Comparison of ENCODE assay signal across 27 cellular contexts in the genomic region with DNA sequence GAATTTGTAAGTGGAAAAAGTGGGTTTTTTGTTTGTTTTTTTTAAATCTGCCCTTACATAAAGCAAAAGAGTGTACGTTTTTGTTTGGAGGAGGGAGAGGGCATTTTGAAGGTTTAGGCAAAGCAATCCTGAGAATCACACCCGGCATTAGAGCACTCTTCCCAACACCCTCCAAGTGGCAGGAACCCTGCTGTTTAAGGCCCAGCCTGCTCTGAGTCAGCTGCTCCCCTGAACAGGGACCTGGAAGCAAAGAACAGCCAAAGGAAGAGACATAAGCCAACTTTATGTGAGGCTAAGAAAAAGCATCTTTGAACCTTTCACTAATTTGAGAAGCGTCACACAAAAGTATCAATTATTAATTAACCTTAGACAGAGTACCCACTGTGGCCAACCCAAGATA. TPM values are rescaled to one million over a fixed set of nuclear protein-coding genes. Genes with fewer than 3 reads are reported as not detected.
"Had no signal": no experiment of that assay in that cellular context is flagged by ENCODE, and none has a peak within 500 bp of the region (broad histone marks: within the 10 kb centered on the region; RNA-seq: fewer than 3 reads in every experiment).

No MANE protein-coding gene starts in this region.

- ATAC-seq: effector memory CD8-positive, alpha-beta T cell; gastrocnemius medialis; left cardiac atrium; naive thymus-derived CD4-positive, alpha-beta T cell; stimulated activated naive CD8-positive, alpha-beta T cell treated with anti-CD3 and anti-CD28 coated beads, Interleukin-15, Interleukin-2, amounts not matched to agents 100 U/mL and 50 U/mL, for 24 hours had no signal

- H3K27me3 ChIP-seq: adrenal gland, cardiac muscle cell, gastrocnemius medialis, hepatocyte, spleen, uterus had no signal

- H3K4me3 ChIP-seq: adrenal gland, cardiac muscle cell, gastrocnemius medialis, hepatocyte, spleen, thoracic aorta, uterus had no signal

- H3K4me1 Mint-ChIP-seq: brain had no signal

- H3K4me2 ChIP-seq: hepatocyte had no signal

- H3K4me3 Mint-ChIP-seq: activated naive CD4-positive, alpha-beta T cell treated with anti-CD3 and anti-CD28 coated beads for 36 hours; activated naive CD8-positive, alpha-beta T cell treated with anti-CD3 and anti-CD28 coated beads for 36 hours; brain; effector memory CD8-positive, alpha-beta T cell; naive thymus-derived CD4-positive, alpha-beta T cell; T-helper 1 cell treated with Interleukin-12 subunit alpha and Interleukin-12 subunit beta and Interleukin-4 antibody, amounts not matched to agents 30 μg/mL and 1 μg/mL, for 36 hours had no signal

- H3K4me1 ChIP-seq: gastrocnemius medialis, uterus had no signal

- H3K9me3 ChIP-seq: adrenal gland, gastrocnemius medialis, thoracic aorta, uterus had no signal

- H3K27ac ChIP-seq: gastrocnemius medialis, hepatocyte, spleen, thoracic aorta, uterus had no signal

- H3K27me3 Mint-ChIP-seq: activated naive CD8-positive, alpha-beta T cell treated with anti-CD3 and anti-CD28 coated beads for 36 hours; brain; effector memory CD8-positive, alpha-beta T cell; naive thymus-derived CD4-positive, alpha-beta T cell had no signal

- DNase-seq: activated CD4-positive, alpha-beta T cell treated with anti-CD3 and anti-CD28 coated beads for 48 hours; activated CD4-positive, alpha-beta T cell treated with anti-CD3 and anti-CD28 coated beads, Interleukin-2, amount 50 U/mL, for 48 hours; activated CD4-positive, CD25-positive, alpha-beta regulatory T cell; activated CD8-positive, alpha-beta memory T cell treated with anti-CD3 and anti-CD28 coated beads for 24 hours; activated effector memory CD4-positive, alpha-beta T cell treated with Interleukin-2 at 50 U/mL for 16 hours; activated naive CD4-positive, alpha-beta T cell treated with anti-CD3 and anti-CD28 coated beads for 36 hours; activated naive CD8-positive, alpha-beta T cell treated with anti-CD3 and anti-CD28 coated beads for 36 hours; adrenal gland; aorta; cortex of kidney; effector memory CD8-positive, alpha-beta T cell; erythroblast; gastrocnemius medialis; left cardiac atrium; midbrain; naive thymus-derived CD4-positive, alpha-beta T cell; nucleus accumbens; right cardiac atrium; spleen; stimulated activated CD4-positive, alpha-beta T cell treated with anti-CD3 and anti-CD28 coated beads, Interleukin-2, amount 100 ng/mL, for 48 hours; stimulated activated naive CD8-positive, alpha-beta T cell treated with anti-CD3 and anti-CD28 coated beads, Interleukin-15, Interleukin-2, amounts not matched to agents 100 U/mL and 50 U/mL, for 24 hours; uterus had no signal

- H2AFZ ChIP-seq: hepatocyte had no signal

- H3K27ac Mint-ChIP-seq: activated naive CD4-positive, alpha-beta T cell treated with anti-CD3 and anti-CD28 coated beads for 36 hours; activated naive CD8-positive, alpha-beta T cell treated with anti-CD3 and anti-CD28 coated beads for 36 hours; naive thymus-derived CD4-positive, alpha-beta T cell; T-helper 1 cell treated with Interleukin-12 subunit alpha and Interleukin-12 subunit beta and Interleukin-4 antibody, amounts not matched to agents 30 μg/mL and 1 μg/mL, for 36 hours had no signal

- H3K9me3 Mint-ChIP-seq: effector memory CD8-positive, alpha-beta T cell; T-helper 1 cell treated with Interleukin-12 subunit alpha and Interleukin-12 subunit beta and Interleukin-4 antibody, amounts not matched to agents 30 μg/mL and 1 μg/mL, for 36 hours had no signal

- H3K36me3 ChIP-seq: uterus had no signal

RNA-seq across cellular contexts. Expression of a gene that starts 22.6 kb away (rescaled TPM):
- total RNA-seq: aorta, gastrocnemius medialis, thoracic aorta had no signal
- polyA plus RNA-seq: aorta; naive thymus-derived CD4-positive, alpha-beta T cell; right cardiac atrium had no signal
